22 cellular contexts compared by ENCODE assay signal in the genomic region with DNA sequence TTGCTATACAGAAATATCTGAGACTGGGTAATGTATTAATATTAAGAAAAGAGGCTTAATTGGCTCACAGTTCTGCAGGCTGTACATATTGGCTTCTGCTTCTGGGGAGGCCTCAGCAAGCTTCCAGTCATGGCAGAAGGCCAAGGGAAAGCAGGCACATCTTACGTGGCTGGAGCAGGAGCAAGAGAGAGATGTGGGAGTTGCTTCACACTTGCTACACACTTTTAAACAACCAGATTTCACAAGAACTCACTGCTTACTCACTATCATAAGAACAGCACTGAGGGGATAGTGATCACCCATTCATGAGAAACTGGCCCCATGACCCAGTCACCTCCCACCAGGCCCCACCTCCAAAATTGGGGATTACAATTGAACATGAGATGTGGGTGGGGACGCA.
"Had no signal": no experiment of that assay in that cellular context is flagged by ENCODE, and none has a peak within 500 bp of the region (broad histone marks: within the 10 kb centered on the region; RNA-seq: fewer than 3 reads in every experiment).

No MANE protein-coding gene starts in this region.

- H3K4me3 ChIP-seq: gastroesophageal sphincter, heart left ventricle, lower lobe of right lung, neural progenitor cell, sigmoid colon, smooth muscle cell, testis, uterus had no signal

- H3K4me3 Mint-ChIP-seq: activated CD4-positive, alpha-beta memory T cell treated with anti-CD3 and anti-CD28 coated beads for 36 hours; activated naive CD8-positive, alpha-beta T cell treated with anti-CD3 and anti-CD28 coated beads, Interleukin-2, amount 10 ng/mL, durations not matched to agents 7 days and 5 days; dendritic cell treated with granulocyte-macrophage colony-stimulating factor and Interleukin-4, amounts not matched to agents 40 ng/mL and 50 ng/mL, for 4 days; neural progenitor cell; stimulated activated memory B cell treated with anti-CD40 and anti-IgM and Interleukin-4, amounts not matched to agents 10 μg/mL and 1 μg/mL and 100 μg/mL, for 72 hours had no signal

- H3K27me3 Mint-ChIP-seq: activated CD4-positive, alpha-beta memory T cell treated with anti-CD3 and anti-CD28 coated beads for 36 hours; activated naive CD8-positive, alpha-beta T cell treated with anti-CD3 and anti-CD28 coated beads, Interleukin-2, amount 10 ng/mL, durations not matched to agents 7 days and 5 days; dendritic cell treated with granulocyte-macrophage colony-stimulating factor and Interleukin-4, amounts not matched to agents 40 ng/mL and 50 ng/mL, for 4 days; naive B cell; stimulated activated memory B cell treated with anti-CD40 and anti-IgM and Interleukin-4, amounts not matched to agents 10 μg/mL and 1 μg/mL and 100 μg/mL, for 72 hours had no signal

- ATAC-seq: gastroesophageal sphincter; left colon; lower lobe of right lung; stimulated activated memory B cell treated with anti-CD40 and anti-IgM and Interleukin-4, amounts not matched to agents 10 μg/mL and 1 μg/mL and 100 μg/mL, for 72 hours had no signal

- H3K9me3 ChIP-seq: gastroesophageal sphincter, heart left ventricle, lower lobe of right lung, sigmoid colon, testis, uterus had no signal

- DNase-seq: activated CD4-positive, alpha-beta memory T cell treated with anti-CD3 and anti-CD28 coated beads for 36 hours; activated naive CD4-positive, alpha-beta T cell treated with Interleukin-2 at 50 U/mL for 16 hours; activated naive CD8-positive, alpha-beta T cell treated with anti-CD3 and anti-CD28 coated beads, Interleukin-2, amount 10 ng/mL, durations not matched to agents 7 days and 5 days; activated T-cell treated with anti-CD3 and anti-CD28 coated beads, Interleukin-2, amount 50 U/mL, for 48 hours; amygdala; effector CD4-positive, alpha-beta T cell; erythroblast; heart left ventricle; left colon; lower lobe of right lung; mesendoderm; naive B cell; posterior cingulate gyrus; sigmoid colon; stimulated activated CD4-positive, alpha-beta T cell treated with anti-CD3 and anti-CD28 coated beads, Interleukin-15, amount 100 ng/mL, for 24 hours; testis; uterus had no signal

- H3K27ac Mint-ChIP-seq: activated CD4-positive, alpha-beta memory T cell treated with anti-CD3 and anti-CD28 coated beads for 36 hours; activated naive CD8-positive, alpha-beta T cell treated with anti-CD3 and anti-CD28 coated beads, Interleukin-2, amount 10 ng/mL, durations not matched to agents 7 days and 5 days; dendritic cell treated with granulocyte-macrophage colony-stimulating factor and Interleukin-4, amounts not matched to agents 40 ng/mL and 50 ng/mL, for 4 days; neural progenitor cell; stimulated activated memory B cell treated with anti-CD40 and anti-IgM and Interleukin-4, amounts not matched to agents 10 μg/mL and 1 μg/mL and 100 μg/mL, for 72 hours had no signal

- H3K4me1 Mint-ChIP-seq: neural progenitor cell had no signal
